Comparison of ENCODE assay signal across 22 cellular contexts in the genomic region with DNA sequence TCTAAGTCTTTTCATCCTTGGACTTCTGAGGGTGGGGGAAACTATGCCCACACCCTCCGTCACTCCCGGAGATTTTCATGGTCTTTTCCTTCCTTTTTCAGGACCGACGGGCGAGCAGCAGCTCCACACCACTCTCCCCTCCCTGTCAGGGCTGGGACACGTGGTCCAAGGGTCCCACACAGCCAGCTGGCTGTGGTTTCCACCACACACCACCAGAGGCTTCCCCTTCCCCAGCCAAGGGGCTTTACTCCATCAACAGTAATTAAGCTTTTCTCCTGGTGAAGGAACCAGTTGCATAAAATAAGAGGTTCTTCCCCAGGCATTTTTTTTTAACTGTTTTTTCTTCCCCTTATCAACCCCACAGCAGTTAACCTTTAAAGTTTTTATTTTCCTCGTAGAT.
"Had no signal": no experiment of that assay in that cellular context is flagged by ENCODE, and none has a peak within 500 bp of the region (broad histone marks: within the 10 kb centered on the region; RNA-seq: fewer than 3 reads in every experiment).

No MANE protein-coding gene starts in this region.

- H3K36me3 Mint-ChIP-seq: naive thymus-derived CD4-positive, alpha-beta T cell; stimulated activated memory B cell treated with anti-CD40 and anti-IgM and Interleukin-4, amounts not matched to agents 10 μg/mL and 1 μg/mL and 100 μg/mL, for 72 hours had no signal

- FAIRE-seq: endometrium, frontal cortex had no signal

- H3K27ac Mint-ChIP-seq: naive thymus-derived CD4-positive, alpha-beta T cell; nephron progenitor cell; stimulated activated memory B cell treated with anti-CD40 and anti-IgM and Interleukin-4, amounts not matched to agents 10 μg/mL and 1 μg/mL and 100 μg/mL, for 72 hours; stimulated activated naive CD8-positive, alpha-beta T cell treated with anti-CD3 and anti-CD28 coated beads, Interleukin-15, Interleukin-2, amounts not matched to agents 100 ng/mL and 50 ng/mL, for 24 hours had no signal

- H3K36me3 ChIP-seq: heart left ventricle, neutrophil, spleen, tibial artery, upper lobe of left lung, uterus had no signal

- H3K4me1 ChIP-seq: heart left ventricle, spleen, tibial artery, upper lobe of left lung, uterus had no signal

- ATAC-seq: esophagus mucosa; heart left ventricle; left lobe of liver; naive thymus-derived CD4-positive, alpha-beta T cell; sciatic nerve; stimulated activated memory B cell treated with anti-CD40 and anti-IgM and Interleukin-4, amounts not matched to agents 10 μg/mL and 1 μg/mL and 100 μg/mL, for 72 hours had no signal

- H3K27me3 ChIP-seq: neutrophil, spleen, tibial artery, upper lobe of left lung, uterus had no signal

- H3K4me3 Mint-ChIP-seq: naive thymus-derived CD4-positive, alpha-beta T cell; nephron progenitor cell; stimulated activated memory B cell treated with anti-CD40 and anti-IgM and Interleukin-4, amounts not matched to agents 10 μg/mL and 1 μg/mL and 100 μg/mL, for 72 hours; stimulated activated naive CD8-positive, alpha-beta T cell treated with anti-CD3 and anti-CD28 coated beads, Interleukin-15, Interleukin-2, amounts not matched to agents 100 ng/mL and 50 ng/mL, for 24 hours had no signal

- H3K27me3 Mint-ChIP-seq: stimulated activated memory B cell treated with anti-CD40 and anti-IgM and Interleukin-4, amounts not matched to agents 10 μg/mL and 1 μg/mL and 100 μg/mL, for 72 hours; stimulated activated naive CD8-positive, alpha-beta T cell treated with anti-CD3 and anti-CD28 coated beads, Interleukin-15, Interleukin-2, amounts not matched to agents 100 ng/mL and 50 ng/mL, for 24 hours had no signal

- H3K4me3 ChIP-seq: heart left ventricle, spleen, tibial artery, upper lobe of left lung, uterus had no signal

- H3K27ac ChIP-seq: heart left ventricle, neutrophil, spleen, tibial artery, upper lobe of left lung, uterus had no signal

- H3K9me3 Mint-ChIP-seq: stimulated activated naive CD8-positive, alpha-beta T cell treated with anti-CD3 and anti-CD28 coated beads, Interleukin-15, Interleukin-2, amounts not matched to agents 100 ng/mL and 50 ng/mL, for 24 hours had no signal

- DNase-seq: effector CD4-positive, alpha-beta T cell; heart left ventricle; hypothalamus; islet precursor cell; mammary epithelial cell; naive thymus-derived CD4-positive, alpha-beta T cell; nephron progenitor cell; spleen; stimulated activated CD4-positive, alpha-beta T cell treated with anti-CD3 and anti-CD28 coated beads, Interleukin-15, amount 100 ng/mL, for 24 hours; stimulated activated CD4-positive, alpha-beta T cell treated with anti-CD3 and anti-CD28 coated beads, Interleukin-1b, Interleukin-23, amount 100 ng/mL, for 48 hours; stimulated activated CD4-positive, alpha-beta T cell treated with anti-CD3 and anti-CD28 coated beads, Interleukin-4, amount 100 ng/mL, for 24 hours; tibial artery; uterus had no signal

- H3K9me3 ChIP-seq: neutrophil, tibial artery, uterus had no signal

- H3K4me1 Mint-ChIP-seq: naive thymus-derived CD4-positive, alpha-beta T cell; nephron progenitor cell; stimulated activated memory B cell treated with anti-CD40 and anti-IgM and Interleukin-4, amounts not matched to agents 10 μg/mL and 1 μg/mL and 100 μg/mL, for 72 hours had no signal
